Comparison of ENCODE assay signal across 8 cellular contexts in genomic region chr10:78302989-78303854, GRCh38.
DNase-seq lines count a peak whose midpoint lies in the region; ATAC-seq and TF ChIP-seq lines count a peak whose summit lies in the region.

No MANE protein-coding gene starts in this region.

- no peaks in the 10 kb centered on the region for H3K36me3 Mint-ChIP-seq in IgD-negative memory B cell

- peak overlapping the region; percentile 68 for H3K4me3 ChIP-seq in OCI-LY7 (ENCODE audit: low read depth, low read length, poor library complexity, severe bottlenecking)
- peak overlapping the region; percentile 61 to 63 for H3K4me3 ChIP-seq in esophagus (ENCODE audit: low read depth in 1 of 2, low read length in 2 of 2)

- peak; percentile 98 for DNase-seq in DMS53 (lab: John Stamatoyannopoulos, UW)
- DNase-seq in OCI-LY7 (ENCODE audit: low spot score) = peak; percentile 92
- DNase-seq in activated T-cell treated with anti-CD3 and anti-CD28 coated beads for 48 hours (ENCODE audit: low read depth) = peak; percentile 98
- peak; percentile 96 for DNase-seq in myocyte (ENCODE audit: low read depth)
- DNase-seq in stimulated activated CD8-positive, alpha-beta memory T cell treated with anti-CD3 and anti-CD28 coated beads, Interleukin-7, amount 100 ng/mL, for 4 hours (ENCODE audit: low read depth in 2 of 2) = peak; percentile 89 to 96

- no peaks in the 10 kb centered on the region for H3K9me2 ChIP-seq in OCI-LY7 (ENCODE audit: insufficient read depth, low read length)

- CTCF ChIA-PET in OCI-LY7 (lab: Charles Lee; ENCODE audit: unreplicated experiment) = no interaction called here

- no TSS peak for BruUV-seq in OCI-LY7 (replicated peaks; lab: Mats Ljungman, UMichigan)

- H4K20me1 ChIP-seq in OCI-LY7 (ENCODE audit: insufficient read depth, low read length) = no peaks in the 10 kb centered on the region

- peak overlapping the region; percentile 78 for H3K4me2 ChIP-seq in OCI-LY7 (ENCODE audit: low read length)

- H3K9me3 Mint-ChIP-seq in IgD-negative memory B cell = peaks cover 0 to 3% (median 0%) of the 10 kb centered on the region in 3 donors

- intact Hi-C loops in OCI-LY7 (cut with micrococcal nuclease; ENCODE audit: unreplicated experiment) = loop anchor here (1.0 to 5.0 kb wide), 4 partner anchors 256 to 1299 kb away; no protein-coding TSS in a partner anchor

- 3 to 8% methylated on average over 40 to 81 of the region's 81 CpGs for WGBS in esophagus, 2 donors

- H3K79me2 ChIP-seq in OCI-LY7 (ENCODE audit: insufficient read depth, low read depth, low read length) = no peaks in the 10 kb centered on the region

- peak; percentile 81 for ATAC-seq in GM21576 (IDR thresholded peaks at IDR 0.05; ENCODE audit: unreplicated experiment)

- H3K27ac ChIP-seq in OCI-LY7 (ENCODE audit: low read depth, low read length, poor library complexity, severe bottlenecking) = peak overlapping the region; percentile 40
- peak overlapping the region; percentile 85 to 93 for H3K27ac ChIP-seq in esophagus (ENCODE audit: low read depth in 2 of 2, low read length in 1 of 2)

- H3K9me3 ChIP-seq in OCI-LY7 (ENCODE audit: low read length) = peaks cover 11% of the 10 kb centered on the region; the same call in 1 of the 2 replicates
- no peaks in the 10 kb centered on the region for H3K9me3 ChIP-seq in esophagus (ENCODE audit: control insufficient read depth in 2 of 2, insufficient read depth in 1 of 2, low read depth in 1 of 2, low read length in 1 of 2)

- POLR2A ChIA-PET in OCI-LY7 (lab: Charles Lee) = interaction anchor here (0.6 to 1.4 kb wide), 5 partner anchors 11 to 70 kb away, joined by 3 to 7 read pairs (median 4); no protein-coding TSS in a partner anchor

- peak overlapping the region; percentile 89 to 98 (median 92) for H3K4me3 Mint-ChIP-seq in IgD-negative memory B cell

- peak overlapping the region; percentile 87 to 95 (median 89) for H3K27ac Mint-ChIP-seq in IgD-negative memory B cell

- H3K4me1 Mint-ChIP-seq in IgD-negative memory B cell = peaks cover 18 to 32% (median 21%) of the 10 kb centered on the region in 3 donors

- peaks cover 26% of the 10 kb centered on the region for H3K4me1 ChIP-seq in OCI-LY7 (ENCODE audit: insufficient read depth, low read length, poor library complexity, severe bottlenecking)
- H3K4me1 ChIP-seq in esophagus (ENCODE audit: control insufficient read depth in 2 of 2, insufficient read depth in 2 of 2, low read length in 1 of 2) = peaks cover 0 to 6% of the 10 kb centered on the region in 2 donors

- H2AFZ ChIP-seq in OCI-LY7 (ENCODE audit: low read length) = peak overlapping the region; percentile 57

- H3K36me3 ChIP-seq in OCI-LY7 (ENCODE audit: insufficient read depth, low read length) = no peaks in the 10 kb centered on the region
- H3K36me3 ChIP-seq in esophagus (ENCODE audit: control insufficient read depth in 2 of 2, insufficient read depth in 2 of 2, low read length in 1 of 2) = no peaks in the 10 kb centered on the region

- peaks cover 4% of the 10 kb centered on the region for H3K27me3 Mint-ChIP-seq in IgD-negative memory B cell

- peak; percentile 72 for TF ChIP-seq CTCF in OCI-LY7 (conservative IDR thresholded peaks at IDR 0.05; ENCODE audit: low read length)

- H3K27me3 ChIP-seq in esophagus (ENCODE audit: control insufficient read depth in 1 of 2, insufficient read depth in 2 of 2, low read length in 2 of 2) = no peaks in the 10 kb centered on the region

Comparison
In these comparisons a context has a peak if more than half of its experiments do, and no peak if none do; other contexts are left out.
1. Peak in every context shown above with its lines: DNase-seq, ATAC-seq, H3K4me3 ChIP-seq and H3K27ac ChIP-seq.